ENCODE assay signal across 8 cellular contexts in the genomic region with DNA sequence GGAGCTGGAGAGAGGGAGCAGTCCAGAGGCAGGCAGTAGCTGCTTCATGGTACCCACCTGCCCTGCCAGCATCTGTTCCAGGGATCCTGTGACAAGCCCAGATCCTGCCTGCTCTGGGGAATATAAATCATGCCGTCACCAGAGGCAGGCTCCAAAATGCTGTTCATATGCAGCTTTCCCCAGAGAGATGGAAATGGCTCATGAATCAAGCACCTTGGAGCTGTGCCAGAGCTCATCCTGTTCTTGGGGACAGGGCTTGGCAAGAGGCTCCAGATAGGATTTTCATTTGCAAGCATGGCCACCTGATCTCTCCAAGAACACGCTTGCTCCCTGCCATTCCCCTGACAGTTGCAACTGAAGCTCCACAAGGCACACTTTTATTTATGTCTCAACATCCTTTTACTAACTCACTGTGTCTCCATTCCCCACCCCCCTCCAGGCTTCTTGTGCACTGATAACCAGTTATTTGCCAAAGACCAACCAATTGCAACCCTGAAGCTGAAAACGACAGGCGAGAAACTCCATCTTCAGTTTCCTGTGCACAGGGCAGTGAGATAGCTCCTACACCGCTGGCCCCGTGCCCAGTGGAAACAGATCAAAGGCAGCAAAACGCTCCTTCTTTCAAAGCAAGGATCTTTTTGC.
DNase-seq lines count a peak whose midpoint lies in the region; ATAC-seq and TF ChIP-seq lines count a peak whose summit lies in the region.

No MANE protein-coding gene starts in this region.

- no peak overlapping the region for H3K4me3 ChIP-seq in fibroblast of villous mesenchyme (ENCODE audit: low read depth, low read length)

- CTCF ChIA-PET in Calu3 (lab: Charles Lee): no interaction called here

- DNase-seq in NCI-H1092 treated with DMSO at 0.1 percent for 48 hours (lab: John Stamatoyannopoulos, UW) (peak; percentile 98), RPMI7951 (ENCODE audit: low read depth) (peak; percentile 28), fibroblast of villous mesenchyme (ENCODE audit: low read depth) (peak; percentile 57), posterior cingulate gyrus (peak; percentile 52 to 93 (median 82)), Calu3 (no peak), AG20443 (ENCODE audit: low spot score) (no peak)

- no peaks in the 10 kb centered on the region for H3K36me3 Mint-ChIP-seq in Calu3 (ENCODE audit: insufficient read depth, unreplicated experiment)

- intact Hi-C loops in posterior cingulate gyrus (cut with DNase I): no loop called here
- intact Hi-C loops in Calu3 (cut with micrococcal nuclease; ENCODE audit: unreplicated experiment): no loop called here

- H3K9me3 Mint-ChIP-seq in Calu3 (ENCODE audit: low read depth, unreplicated experiment): no peaks in the 10 kb centered on the region

- no peak for ATAC-seq in HG03565 (IDR thresholded peaks at IDR 0.05; ENCODE audit: unreplicated experiment)
- ATAC-seq in GM21529 (IDR thresholded peaks at IDR 0.05; ENCODE audit: unreplicated experiment): no peak

- H3K4me3 Mint-ChIP-seq in Calu3 (ENCODE audit: low read depth, unreplicated experiment): no peak overlapping the region

- peaks cover 45% of the 10 kb centered on the region for H3K27me3 Mint-ChIP-seq in Calu3 (ENCODE audit: unreplicated experiment)

- no peaks in the 10 kb centered on the region for H3K4me1 Mint-ChIP-seq in Calu3 (ENCODE audit: low read depth, unreplicated experiment)

- TF ChIP-seq CTCF in fibroblast of villous mesenchyme (IDR thresholded peaks at IDR 0.05; ENCODE audit: insufficient read depth, low read depth, low read length): no peak
- TF ChIP-seq CTCF in Calu3 (IDR thresholded peaks at IDR 0.05; ENCODE audit: unreplicated experiment): no peak

- no TSS peak for BruUV-seq in Calu3 (replicated peaks; lab: Mats Ljungman, UMichigan)

- no peak overlapping the region for H3K27ac Mint-ChIP-seq in Calu3 (ENCODE audit: unreplicated experiment)

Comparison
In these comparisons a context has a peak if more than half of its experiments do, and no peak if none do; other contexts are left out.
1. DNase-seq: peak in NCI-H1092 treated with DMSO at 0.1 percent for 48 hours (single experiment), RPMI7951 (single experiment), fibroblast of villous mesenchyme (single experiment) and posterior cingulate gyrus (10 of 10); none in Calu3 (single experiment) and AG20443 (single experiment).